In genomic region chr10:87861953-87862643, GRCh38 we compare ENCODE assay signal across 8 cellular contexts. TPM values are rescaled to one million over a fixed set of nuclear protein-coding genes. Genes with fewer than 3 reads are reported as not detected.
DNase-seq lines count a peak whose midpoint lies in the region; ATAC-seq and TF ChIP-seq lines count a peak whose summit lies in the region.

No MANE protein-coding gene starts in this region.

- peak; percentile 46 for TF ChIP-seq POLR2A in ovary (IDR thresholded peaks at IDR 0.05)

- H3K27ac ChIP-seq in SU-DHL-6 (ENCODE audit: low read depth, low read length) (peak overlapping the region; percentile 94), ovary (peak overlapping the region; percentile 93 to 97), thymus (ENCODE audit: low read depth) (peak overlapping the region; percentile 98)

- intact Hi-C loops in Right ventricle myocardium superior (cut with DNase I) (loop anchor here (5.0 to 10.0 kb wide), 5 partner anchors 53 to 690 kb away; no protein-coding TSS in a partner anchor), ovary (cut with DNase I) (loop anchor here in 2 of 4 donors (5.0 kb wide), 4 partner anchors 525 to 695 kb away; no protein-coding TSS in a partner anchor)

- no peaks in the 10 kb centered on the region for H3K9me3 ChIP-seq in SU-DHL-6 (ENCODE audit: insufficient read depth, low read length)
- no peaks in the 10 kb centered on the region for H3K9me3 ChIP-seq in ovary
- no peaks in the 10 kb centered on the region for H3K9me3 ChIP-seq in thymus (ENCODE audit: control insufficient read depth)

- peak overlapping the region; percentile 89 for H3K4me3 ChIP-seq in SU-DHL-6 (ENCODE audit: insufficient read depth, low read length, poor library complexity, severe bottlenecking)
- peak overlapping the region; percentile 54 for H3K4me3 ChIP-seq in ovary
- H3K4me3 ChIP-seq in thymus (ENCODE audit: low read length) = peak overlapping the region; percentile 83

- H2AFZ ChIP-seq in SU-DHL-6 (ENCODE audit: low read depth, low read length, severe bottlenecking) = peak overlapping the region; percentile 43

- H3K36me3 ChIP-seq in SU-DHL-6 (ENCODE audit: low read length) (peaks cover 27% of the 10 kb centered on the region), ovary (no peaks in the 10 kb centered on the region), thymus (ENCODE audit: control insufficient read depth, insufficient read depth) (no peaks in the 10 kb centered on the region)

- H3K27me3 Mint-ChIP-seq in activated naive CD8-positive, alpha-beta T cell treated with anti-CD3 and anti-CD28 coated beads, Interleukin-2, amount 50 U/mL, for 24 hours = no peaks in the 10 kb centered on the region

- TF ChIP-seq EP300 in ovary (IDR thresholded peaks at IDR 0.05) = no peak

- peaks cover 7% of the 10 kb centered on the region for H3K36me3 Mint-ChIP-seq in activated naive CD8-positive, alpha-beta T cell treated with anti-CD3 and anti-CD28 coated beads, Interleukin-2, amount 50 U/mL, for 24 hours (ENCODE audit: low read depth)

- DNase-seq in ELF-1 (ENCODE audit: low read depth, low spot score) (peak; percentile 98), KG1 (lab: John Stamatoyannopoulos, UW) (peak; percentile 98), Right ventricle myocardium superior (peak; percentile 98), ovary (peak; percentile 96 to 97 (median 97))
- DNase-seq in activated naive CD8-positive, alpha-beta T cell treated with anti-CD3 and anti-CD28 coated beads, Interleukin-2, amount 50 U/mL, for 24 hours = peak; percentile 92

- peaks cover 2% of the 10 kb centered on the region for H3K4me1 ChIP-seq in ovary (ENCODE audit: insufficient read depth)
- peaks cover 7% of the 10 kb centered on the region for H3K4me1 ChIP-seq in thymus (ENCODE audit: control insufficient read depth, insufficient read depth, low read length)

- peak overlapping the region; percentile 96 for H3K27ac Mint-ChIP-seq in activated naive CD8-positive, alpha-beta T cell treated with anti-CD3 and anti-CD28 coated beads, Interleukin-2, amount 50 U/mL, for 24 hours

- peaks cover 37% of the 10 kb centered on the region for H3K4me1 Mint-ChIP-seq in activated naive CD8-positive, alpha-beta T cell treated with anti-CD3 and anti-CD28 coated beads, Interleukin-2, amount 50 U/mL, for 24 hours

- no peaks in the 10 kb centered on the region for H3K9me3 Mint-ChIP-seq in activated naive CD8-positive, alpha-beta T cell treated with anti-CD3 and anti-CD28 coated beads, Interleukin-2, amount 50 U/mL, for 24 hours

- peaks cover 43% of the 10 kb centered on the region for H3K79me2 ChIP-seq in SU-DHL-6 (ENCODE audit: insufficient read depth, low read length)

- H3K9ac ChIP-seq in SU-DHL-6 (ENCODE audit: low read length) = peak overlapping the region; percentile 92

- TF ChIP-seq CTCF in SU-DHL-6 (IDR thresholded peaks at IDR 0.05; ENCODE audit: insufficient read depth, low read length, poor library complexity, severe bottlenecking) = no peak
- no peak for TF ChIP-seq CTCF in ovary (IDR thresholded peaks at IDR 0.05)

- H3K9me2 ChIP-seq in SU-DHL-6 (replicated peaks; ENCODE audit: insufficient read depth, low read length) = no peaks in the 10 kb centered on the region

- peaks cover 14% of the 10 kb centered on the region; the same call in 1 of the 2 replicates for H4K20me1 ChIP-seq in SU-DHL-6 (ENCODE audit: low read depth, low read length)

- peak overlapping the region; percentile 83 for H3K4me2 ChIP-seq in SU-DHL-6 (ENCODE audit: low read depth, low read length, poor library complexity, severe bottlenecking)

- WGBS in ovary, 3 donors = 0 to 1% (median 0%) methylated on average over 50 to 56 of the region's 56 CpGs
- under 1% methylated on average over 56 of the region's 56 CpGs for WGBS in thymus

- peaks cover 31% of the 10 kb centered on the region for H3F3A ChIP-seq in SU-DHL-6 (ENCODE audit: insufficient read depth)

- H3K4me3 Mint-ChIP-seq in activated naive CD8-positive, alpha-beta T cell treated with anti-CD3 and anti-CD28 coated beads, Interleukin-2, amount 50 U/mL, for 24 hours = peak overlapping the region; percentile 95

- ATAC-seq in GM21576 (IDR thresholded peaks at IDR 0.05; ENCODE audit: unreplicated experiment) (peak; percentile 51), Right ventricle myocardium superior (ENCODE audit: poor library complexity) (peak; percentile 89)
- peak; percentile 61 for ATAC-seq in activated naive CD8-positive, alpha-beta T cell treated with anti-CD3 and anti-CD28 coated beads, Interleukin-2, amount 50 U/mL, for 24 hours

- no peaks in the 10 kb centered on the region for H3K27me3 ChIP-seq in SU-DHL-6 (ENCODE audit: low read length)
- H3K27me3 ChIP-seq in ovary = no peaks in the 10 kb centered on the region
- no peaks in the 10 kb centered on the region for H3K27me3 ChIP-seq in thymus (ENCODE audit: control insufficient read depth, insufficient read depth)

RNA-seq across cellular contexts. Expression of gene KLLN, which starts 1.2 kb away (rescaled TPM):
- 0.30 TPM for total RNA-seq in Right ventricle myocardium superior
- total RNA-seq in ovary = 1 to 10 TPM in 1 of 7 donors, under 1 TPM in 6; 0.33 to 2.0 (median 0.61) TPM
- polyA plus RNA-seq in ovary = under 1 TPM; 0.22 to 0.60 TPM
- 1.0 TPM for polyA plus RNA-seq in thymus

RNA-seq across cellular contexts. Expression of gene PTEN, which starts 1.3 kb away (rescaled TPM):
- total RNA-seq in Right ventricle myocardium superior (54.3 TPM), ovary (100 to 1,000 TPM in 4 of 7 donors, 10 to 100 TPM in 3; 69.8 to 182 (median 112) TPM)
- polyA plus RNA-seq in ovary (10 to 100 TPM; 23.7 to 84.7 TPM), thymus (70.9 TPM)

RNA-seq across cellular contexts. Expression of gene ATAD1, which starts 44.1 kb away (rescaled TPM):
- total RNA-seq in Right ventricle myocardium superior = 96.7 TPM
- total RNA-seq in ovary = 10 to 100 TPM; 23.1 to 51.0 (median 39.1) TPM
- polyA plus RNA-seq in ovary = 10 to 100 TPM; 21.5 to 40.7 TPM
- polyA plus RNA-seq in thymus = 22.1 TPM

Comparison
In these comparisons a context has a peak if more than half of its experiments do, and no peak if none do; other contexts are left out.
1. Peak in every context shown above with its lines: DNase-seq, ATAC-seq, H3K4me3 ChIP-seq and H3K27ac ChIP-seq.